In the genomic region with DNA sequence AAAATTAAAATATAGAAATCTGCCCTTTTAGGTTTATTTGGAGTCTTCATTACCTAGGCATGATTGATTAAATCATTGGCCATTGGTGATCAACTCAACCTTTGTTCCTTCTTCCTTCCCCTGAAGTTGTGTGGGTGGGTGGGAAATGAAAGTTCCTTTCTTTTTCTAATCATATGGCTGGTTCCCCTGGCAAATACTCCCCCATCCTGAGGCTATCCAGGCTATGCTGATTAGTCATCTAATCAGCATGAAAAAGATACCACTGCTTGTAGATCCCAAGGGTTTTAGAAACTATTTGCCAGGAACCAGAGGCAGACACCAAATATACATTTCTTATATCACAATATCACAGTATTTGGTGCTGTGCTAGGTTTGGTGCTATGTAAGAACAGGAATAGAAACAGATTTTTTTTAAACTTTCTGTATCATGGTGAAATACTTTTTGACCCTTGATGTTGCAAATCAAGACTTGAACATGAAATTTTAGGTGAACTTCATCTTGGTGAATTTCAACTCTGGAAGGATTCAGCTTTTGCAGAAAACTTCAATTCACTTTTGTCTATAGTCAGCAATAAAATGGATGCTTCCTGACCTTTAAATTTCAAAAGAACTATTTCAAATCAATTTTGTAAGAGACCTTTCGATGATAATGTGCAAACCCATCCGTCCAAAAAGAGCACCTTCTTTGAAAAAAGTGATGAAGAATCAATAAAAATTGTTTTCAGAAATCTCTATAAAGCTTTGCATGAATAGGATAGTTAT, we compare ENCODE assay signal across 24 cellular contexts.
DNase-seq lines count a peak whose midpoint lies in the region; ATAC-seq, FAIRE-seq and TF ChIP-seq lines count a peak whose summit lies in the region.
"Had no signal": no experiment of that assay in that cellular context is flagged by ENCODE, and none has a peak within 500 bp of the region (broad histone marks: within the 10 kb centered on the region; RNA-seq: fewer than 3 reads in every experiment).

No MANE protein-coding gene starts in this region.

- H3K79me2 ChIP-seq in H1 (ENCODE audit: control insufficient read depth in 1 of 2, insufficient read depth in 2 of 2, low read length in 2 of 2), result no peaks in the 10 kb centered on the region

- H4K8ac ChIP-seq in H1 (ENCODE audit: extremely low read depth, insufficient read depth, low read length), result no peak overlapping the region

- no peaks in the 10 kb centered on the region for H4K20me1 ChIP-seq in H1 (replicated peaks in 1 of 2; ENCODE audit: control insufficient read depth in 1 of 2, insufficient read depth in 2 of 2, low read length in 2 of 2)

- no peak overlapping the region for H3K18ac ChIP-seq in H1 (ENCODE audit: extremely low read depth, low read length)

- no peak overlapping the region for H2BK120ac ChIP-seq in H1 (replicated peaks; ENCODE audit: low read depth, low read length)

- H3K4ac ChIP-seq in H1 (replicated peaks; ENCODE audit: insufficient read length, low read depth, low read length), result no peak overlapping the region

- no peak overlapping the region for H3K14ac ChIP-seq in H1 (ENCODE audit: insufficient read length)

- H2BK12ac ChIP-seq in H1 (ENCODE audit: low read depth, low read length), result no peak overlapping the region

- H3K9ac ChIP-seq in HUES6 (ENCODE audit: low read length) (no peak overlapping the region), H1 (replicated peaks in 1 of 4; ENCODE audit: extremely low read depth in 1 of 4, low read depth in 3 of 4, low read length in 3 of 4) (no peak overlapping the region)
- H3K9ac ChIP-seq: KMS-11 had no signal

- TF ChIP-seq RAD21 in H1 (IDR thresholded peaks at IDR 0.05 in 1 of 2, conservative IDR thresholded peaks at IDR 0.05 in 1 of 2; ENCODE audit: low read depth in 2 of 2, low read length in 2 of 2), result no peak

- H3K79me1 ChIP-seq in H1 (ENCODE audit: low read depth, low read length), result no peaks in the 10 kb centered on the region

- H2AK5ac ChIP-seq in H1 (ENCODE audit: low read depth, low read length), result no peak overlapping the region

- peak; percentile 76 for FAIRE-seq in H1 (lab: Jason Lieb, UNC)
- FAIRE-seq: GM12878 had no signal

- peak overlapping the region; percentile 71 for H4K5ac ChIP-seq in H1 (ENCODE audit: insufficient read length, low read depth, low read length)

- H3K4me3 ChIP-seq in HUES6 (ENCODE audit: low read depth, low read length) (no peak overlapping the region; the same call in 1 of the 2 replicates), H1 (ENCODE audit: extremely low read depth in 1 of 4, insufficient read depth in 2 of 4, low read depth in 3 of 4, low read length in 4 of 4) (peak overlapping the region in 1 of 4 experiments; percentile 31; a peak in 1 of 8 replicates)
- H3K4me3 ChIP-seq: GM12878, heart left ventricle, uterus had no signal

- CTCF ChIA-PET in H1 (lab: Charles Lee; ENCODE audit: partially characterized antibody), result interaction anchor here (0.6 kb wide), 1 partner anchor 12 kb away, joined by 3 read pairs; no protein-coding TSS in a partner anchor

- no peaks in the 10 kb centered on the region; the same call in 1 of the 2 replicates for H3K23me2 ChIP-seq in H1 (ENCODE audit: low read depth, low read length)

- H3K27me3 ChIP-seq in HUES6 (ENCODE audit: control insufficient read depth, insufficient read depth, low read length) (no peaks in the 10 kb centered on the region), H1 (replicated peaks in 1 of 4; ENCODE audit: control insufficient read depth in 3 of 4, extremely low read depth in 1 of 4, insufficient read depth in 3 of 4, low read length in 3 of 4) (no peaks in the 10 kb centered on the region)
- H3K27me3 ChIP-seq: heart left ventricle, uterus had no signal

- H3K4me1 ChIP-seq in HUES6 (ENCODE audit: control insufficient read depth, insufficient read depth, low read length) (peaks cover 25% of the 10 kb centered on the region), H1 (replicated peaks in 1 of 4; ENCODE audit: control insufficient read depth in 3 of 4, insufficient read depth in 4 of 4, low read length in 3 of 4) (peaks cover 0 to 4% (median 0%) of the 10 kb centered on the region in 4 experiments; a peak in 3 of 7 replicates)
- H3K4me1 ChIP-seq: heart left ventricle, uterus had no signal

- H3K9me3 ChIP-seq in HUES6 (ENCODE audit: control insufficient read depth, insufficient read depth, low read depth, low read length) (no peaks in the 10 kb centered on the region), H1 (ENCODE audit: insufficient read depth in 2 of 2, low read depth in 1 of 2, low read length in 1 of 2) (no peaks in the 10 kb centered on the region)
- H3K9me3 ChIP-seq: uterus had no signal

- H2BK5ac ChIP-seq in H1 (ENCODE audit: low read depth, low read length), result no peak overlapping the region

- no peak overlapping the region for H4K91ac ChIP-seq in H1 (replicated peaks; ENCODE audit: insufficient read length, low read length)

- DNase-seq in DMS 273 treated with DMSO at 0.1 percent for 48 hours (lab: John Stamatoyannopoulos, UW) (peak; percentile 19), H1 (ENCODE audit: low read depth in 1 of 2, low spot score in 2 of 2) (peak in 1 of 2 experiments; percentile 25), kidney tubule cell (ENCODE audit: low spot score) (peak; percentile 22), GM13976 (ENCODE audit: low spot score) (no peak)
- DNase-seq: activated CD4-positive, alpha-beta T cell treated with anti-CD3 and anti-CD28 coated beads for 4 hours; activated naive CD4-positive, alpha-beta T cell treated with anti-CD3 and anti-CD28 coated beads for 36 hours; activated T-cell treated with anti-CD3 and anti-CD28 coated beads, Interleukin-2, amount 50 U/mL, for 48 hours; caudate nucleus; CD4-positive, CD25-positive, alpha-beta regulatory T cell; dermis blood vessel endothelial cell; heart left ventricle; MV-4-11; NCI-H1694; Right ventricle myocardium superior; stimulated activated CD4-positive, alpha-beta T cell treated with anti-CD3 and anti-CD28 coated beads, Interleukin-2, amount 100 ng/mL, for 48 hours; stimulated activated naive B cell treated with anti-CD40 and anti-IgM and Interleukin-4, amounts not matched to agents 10 μg/mL and 1 μg/mL and 100 μg/mL, for 72 hours; T-cell; uterus had no signal

- H3K27ac ChIP-seq in HUES6 (ENCODE audit: low read depth, low read length) (peak overlapping the region; percentile 91), H1 (ENCODE audit: low read depth, low read length) (no peak overlapping the region; the same call in 1 of the 2 replicates)
- H3K27ac ChIP-seq: heart left ventricle, KMS-11, uterus had no signal

- H2AFZ ChIP-seq in H1 (ENCODE audit: low read length), result no peak overlapping the region

- no peak overlapping the region for H3K56ac ChIP-seq in H1 (replicated peaks; ENCODE audit: insufficient read length, low read depth, low read length)

- no peak for TF ChIP-seq CTCF in H1 (IDR thresholded peaks at IDR 0.05; ENCODE audit: control extremely low read depth in 1 of 3, insufficient read depth in 1 of 3, low read depth in 1 of 3, low read length in 3 of 3)
- TF ChIP-seq CTCF in GM13976 (IDR thresholded peaks at IDR 0.05; ENCODE audit: borderline replicate concordance, control extremely low read depth, extremely low read depth, insufficient read depth, missing control alignments), result no peak

- no peaks in the 10 kb centered on the region for H3K36me3 ChIP-seq in HUES6 (ENCODE audit: control insufficient read depth, insufficient read depth, low read length)
- H3K36me3 ChIP-seq in H1 (ENCODE audit: control insufficient read depth in 2 of 4, insufficient read depth in 4 of 4, low read length in 3 of 4), result no peaks in the 10 kb centered on the region
- H3K36me3 ChIP-seq: heart left ventricle, uterus had no signal

- in situ Hi-C loops in GM13976 (cut with MboI; ENCODE audit: low sequenced_read_pairs, unreplicated experiment), result no loop called here

- TF ChIP-seq POLR2A in H1 (IDR thresholded peaks at IDR 0.05; ENCODE audit: control extremely low read depth in 1 of 2, low read depth in 2 of 2, low read length in 2 of 2), result no peak

- peak overlapping the region; percentile 23 to 49 for H3K4me2 ChIP-seq in H1 (ENCODE audit: insufficient read depth in 1 of 2, low read depth in 2 of 2, low read length in 2 of 2)
- H3K4me2 ChIP-seq: KMS-11 had no signal

- no peak for TF ChIP-seq EP300 in H1 (IDR thresholded peaks at IDR 0.05; ENCODE audit: borderline replicate concordance in 1 of 2, low read depth in 2 of 2, low read length in 2 of 2)

- 83% methylated on average over 2 of the region's 2 CpGs; no CpG with 5 or more reads in 1 of the 2 experiments for WGBS in H1 (ENCODE audit: extremely low coverage in 1 of 2, insufficient coverage in 1 of 2, insufficient read length in 1 of 2, insufficient replicate concordance in 2 of 2, low coverage in 1 of 2, low lambda C conversion rate in 2 of 2, missing lambda C conversion rate in 1 of 2), 2 experiments

- no peak for ATAC-seq in HG03520 (IDR thresholded peaks at IDR 0.05; ENCODE audit: unreplicated experiment)
- no peak for ATAC-seq in GM21717 (IDR thresholded peaks at IDR 0.05; ENCODE audit: unreplicated experiment)
- no peak for ATAC-seq in HG02970 (IDR thresholded peaks at IDR 0.05; ENCODE audit: low FRiP score, unreplicated experiment)
- ATAC-seq: GM12878; heart left ventricle; stimulated activated naive B cell treated with anti-CD40 and anti-IgM and Interleukin-4, amounts not matched to agents 10 μg/mL and 1 μg/mL and 100 μg/mL, for 72 hours; T-cell had no signal

- no peak overlapping the region for H3K23ac ChIP-seq in H1 (ENCODE audit: insufficient read length)

- POLR2A ChIA-PET in H1 (lab: Charles Lee; ENCODE audit: partially characterized antibody), result no interaction called here

- H2BK20ac ChIP-seq in H1 (ENCODE audit: low read length), result no peak overlapping the region

- no peak overlapping the region for H2BK15ac ChIP-seq in H1 (ENCODE audit: low read length)

TF ChIP-seq in H1, 55 proteins besides CTCF, POLR2A, EP300 and RAD21 (continues in another document):
- TF ChIP-seq RNF2 (IDR thresholded peaks at IDR 0.05; ENCODE audit: borderline replicate concordance, low read depth, low read length, missing control alignments, poor library complexity, severe bottlenecking), result no peak
- TF ChIP-seq, protein P1, sequence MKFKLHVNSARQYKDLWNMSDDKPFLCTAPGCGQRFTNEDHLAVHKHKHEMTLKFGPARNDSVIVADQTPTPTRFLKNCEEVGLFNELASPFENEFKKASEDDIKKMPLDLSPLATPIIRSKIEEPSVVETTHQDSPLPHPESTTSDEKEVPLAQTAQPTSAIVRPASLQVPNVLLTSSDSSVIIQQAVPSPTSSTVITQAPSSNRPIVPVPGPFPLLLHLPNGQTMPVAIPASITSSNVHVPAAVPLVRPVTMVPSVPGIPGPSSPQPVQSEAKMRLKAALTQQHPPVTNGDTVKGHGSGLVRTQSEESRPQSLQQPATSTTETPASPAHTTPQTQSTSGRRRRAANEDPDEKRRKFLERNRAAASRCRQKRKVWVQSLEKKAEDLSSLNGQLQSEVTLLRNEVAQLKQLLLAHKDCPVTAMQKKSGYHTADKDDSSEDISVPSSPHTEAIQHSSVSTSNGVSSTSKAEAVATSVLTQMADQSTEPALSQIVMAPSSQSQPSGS (IDR thresholded peaks at IDR 0.05; ENCODE audit: low read length), result no peak
- TF ChIP-seq BCL11A (IDR thresholded peaks at IDR 0.05; ENCODE audit: low read depth in 2 of 2, low read length in 2 of 2), result no peak
- TF ChIP-seq JUND (IDR thresholded peaks at IDR 0.05; ENCODE audit: low read length), result peak; percentile 77
- no peak for TF ChIP-seq TAF7 (optimal IDR thresholded peaks at IDR 0.05; ENCODE audit: borderline replicate concordance, low read depth, low read length)
- TF ChIP-seq CREB1 (IDR thresholded peaks at IDR 0.05), result no peak
